In genomic region chrX:46220822-46221221, GRCh38 we compare ENCODE assay signal across 23 cellular contexts.
"Had no signal": no experiment of that assay in that cellular context is flagged by ENCODE, and none has a peak within 500 bp of the region (broad histone marks: within the 10 kb centered on the region; RNA-seq: fewer than 3 reads in every experiment).

No MANE protein-coding gene starts in this region.

- H3K4me3 ChIP-seq: lung, mucosa of descending colon, neural progenitor cell, prostate gland, skin epidermis, spleen, testis, tibial artery had no signal

- H3K27ac ChIP-seq: neural progenitor cell, prostate gland, skin epidermis, spleen, testis, tibial artery had no signal

- DNase-seq: cortex of kidney; effector CD4-positive, alpha-beta T cell; hypothalamus; immature natural killer cell; islet precursor cell; kidney glomerular epithelial cell; left colon; mucosa of descending colon; naive B cell; right cardiac atrium; spleen; stimulated activated CD4-positive, alpha-beta T cell treated with anti-CD3 and anti-CD28 coated beads, Interleukin-4, amount 100 ng/mL, for 4 hours; stimulated activated naive CD8-positive, alpha-beta T cell treated with anti-CD3 and anti-CD28 coated beads, Interleukin-15, Interleukin-2, amounts not matched to agents 100 U/mL and 50 U/mL, for 24 hours; substantia nigra; testis; tibial artery had no signal

- H3K9me3 ChIP-seq: mucosa of descending colon, prostate gland, testis, tibial artery had no signal

- H3K4me2 ChIP-seq: neural progenitor cell had no signal

- H3K4me1 ChIP-seq: neural progenitor cell, prostate gland, spleen, testis had no signal

- ATAC-seq: left colon; mucosa of descending colon; natural killer cell treated with Interleukin-12 subunit alpha and Interleukin-12 subunit beta and Interleukin-15 and Interleukin-18, amount 100 ng/mL, for 72 hours; right cardiac atrium; stimulated activated memory B cell treated with anti-CD40 and anti-IgM and Interleukin-4, amounts not matched to agents 10 μg/mL and 1 μg/mL and 100 μg/mL, for 72 hours; stimulated activated naive CD8-positive, alpha-beta T cell treated with anti-CD3 and anti-CD28 coated beads, Interleukin-15, Interleukin-2, amounts not matched to agents 100 U/mL and 50 U/mL, for 24 hours had no signal

- FAIRE-seq: frontal cortex had no signal
